Comparison of ENCODE assay signal across 11 cellular contexts in the genomic region with DNA sequence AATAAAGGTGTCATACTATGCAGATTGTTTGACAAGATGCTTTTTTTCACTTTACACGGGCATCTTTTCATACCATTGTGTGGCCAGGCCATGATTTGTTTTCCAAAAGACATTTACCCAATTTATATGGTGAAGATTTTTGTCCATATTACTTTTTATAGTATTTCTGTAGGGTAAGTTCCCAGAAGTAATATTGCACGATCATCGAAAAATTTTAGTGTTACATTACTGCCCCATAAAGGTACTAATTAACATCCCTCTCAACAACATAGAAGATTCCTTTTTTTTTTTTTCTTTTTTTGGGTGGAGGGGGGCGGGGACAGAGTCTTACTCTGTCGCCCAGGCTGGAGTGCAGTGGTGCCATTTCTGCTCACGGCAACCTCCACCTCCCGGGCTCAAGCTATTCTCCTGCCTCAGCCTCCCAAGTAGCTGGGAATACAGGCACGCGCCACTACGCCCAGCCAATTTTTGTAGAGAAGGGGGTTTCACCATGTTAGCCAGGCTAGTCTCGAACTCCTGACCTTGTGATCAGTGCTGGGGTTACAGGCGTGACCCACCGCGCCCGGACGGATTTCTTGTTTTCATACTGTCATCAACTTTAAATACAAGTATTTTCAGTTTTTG. TPM values are rescaled to one million over a fixed set of nuclear protein-coding genes. Genes with fewer than 3 reads are reported as not detected.
DNase-seq lines count a peak whose midpoint lies in the region; ATAC-seq and TF ChIP-seq lines count a peak whose summit lies in the region.
"Had no signal": no experiment of that assay in that cellular context is flagged by ENCODE, and none has a peak within 500 bp of the region (broad histone marks: within the 10 kb centered on the region; RNA-seq: fewer than 3 reads in every experiment).

No MANE protein-coding gene starts in this region.

- no peak for TF ChIP-seq CTCF in BE2C (IDR thresholded peaks at IDR 0.05; ENCODE audit: low read depth, low read length)
- no peak for TF ChIP-seq CTCF in natural killer cell (IDR thresholded peaks at IDR 0.05)

- peaks cover 11% of the 10 kb centered on the region for H3K36me3 Mint-ChIP-seq in central memory CD8-positive, alpha-beta T cell (ENCODE audit: insufficient read depth)
- H3K36me3 Mint-ChIP-seq in natural killer cell: no peaks in the 10 kb centered on the region

- intact Hi-C loops in natural killer cell (cut with micrococcal nuclease): loop anchor here (5.0 to 10.0 kb wide), 2 partner anchors 88 to 254 kb away; a partner anchor contains a TSS

- H3K4me1 ChIP-seq in BE2C (no peaks in the 10 kb centered on the region), HUES48 (ENCODE audit: control insufficient read depth, insufficient read depth, low read length) (peaks cover 4% of the 10 kb centered on the region; the same call in 1 of the 2 replicates)

- H3K27me3 ChIP-seq in BE2C (peaks cover 9% of the 10 kb centered on the region; the same call in 1 of the 2 replicates), HUES48 (ENCODE audit: control insufficient read depth, insufficient read depth, low read length) (peaks cover 26% of the 10 kb centered on the region)
- H3K27me3 ChIP-seq: ascending aorta, heart left ventricle had no signal

- H3K27me3 Mint-ChIP-seq in central memory CD8-positive, alpha-beta T cell: no peaks in the 10 kb centered on the region
- no peaks in the 10 kb centered on the region for H3K27me3 Mint-ChIP-seq in natural killer cell (ENCODE audit: low read depth in 2 of 2)

- peaks cover 5% of the 10 kb centered on the region for H3K9me3 Mint-ChIP-seq in central memory CD8-positive, alpha-beta T cell
- H3K9me3 Mint-ChIP-seq in natural killer cell: peaks cover 0 to 2% of the 10 kb centered on the region in 2 donors

- no peak overlapping the region for H3K27ac ChIP-seq in HUES48 (ENCODE audit: low read depth, low read length)

- peak overlapping the region; percentile 80 for H3K4me3 ChIP-seq in BE2C (ENCODE audit: low read depth, low read length)
- peak overlapping the region; percentile 88 for H3K4me3 ChIP-seq in HUES48 (ENCODE audit: low read depth, low read length)

- DNase-seq in BE2C: no peak
- no peak for DNase-seq in central memory CD8-positive, alpha-beta T cell (ENCODE audit: low spot score in 2 of 2)
- no peak for DNase-seq in natural killer cell
- no peak for DNase-seq in GOT3 (lab: John Stamatoyannopoulos, UW)
- no peak for DNase-seq in Kasumi-1 (lab: John Stamatoyannopoulos, UW)
- DNase-seq in NCI-H2107 (lab: John Stamatoyannopoulos, UW): no peak
- DNase-seq: heart left ventricle; NK-92 treated with Interleukin-12 subunit alpha and Interleukin-12 subunit beta, amount 100 ng/mL, for 24 hours had no signal

- peak overlapping the region; percentile 88 for H3K4me3 Mint-ChIP-seq in central memory CD8-positive, alpha-beta T cell
- H3K4me3 Mint-ChIP-seq in natural killer cell: peak overlapping the region; percentile 79

- no peaks in the 10 kb centered on the region; the same call in none of the 2 replicates for H3K36me3 ChIP-seq in BE2C
- H3K36me3 ChIP-seq in HUES48 (ENCODE audit: control insufficient read depth, insufficient read depth, low read length): peaks cover 7% of the 10 kb centered on the region; the same call in 1 of the 2 replicates

- H3K9ac ChIP-seq in HUES48 (ENCODE audit: low read depth, low read length): no peak overlapping the region

- ATAC-seq in central memory CD8-positive, alpha-beta T cell (replicated peaks; ENCODE audit: extremely low read depth, poor library complexity, severe bottlenecking): no peak
- no peak for ATAC-seq in natural killer cell
- ATAC-seq in HG03571 (IDR thresholded peaks at IDR 0.05; ENCODE audit: unreplicated experiment): no peak

- no peaks in the 10 kb centered on the region for H3K9me3 ChIP-seq in BE2C
- no peaks in the 10 kb centered on the region for H3K9me3 ChIP-seq in HUES48 (ENCODE audit: control insufficient read depth, insufficient read depth, low read length)
- H3K9me3 ChIP-seq: ascending aorta, heart left ventricle had no signal

- peaks cover 19% of the 10 kb centered on the region for H3K4me1 Mint-ChIP-seq in central memory CD8-positive, alpha-beta T cell
- H3K4me1 Mint-ChIP-seq in natural killer cell: peaks cover 29 to 32% of the 10 kb centered on the region in 2 donors

- peak overlapping the region; percentile 13 for H3K27ac Mint-ChIP-seq in central memory CD8-positive, alpha-beta T cell (ENCODE audit: low read depth)
- peak overlapping the region in 1 of 2 donors; percentile 41 for H3K27ac Mint-ChIP-seq in natural killer cell

RNA-seq across cellular contexts. Expression of a gene that starts 1.2 kb away (rescaled TPM):
- not detected for polyA plus RNA-seq in BE2C (2012; ENCODE audit: insufficient read depth, insufficient read length, low read depth)
- total RNA-seq in natural killer cell: 1 to 10 TPM; 1.2 to 5.2 (median 4.3) TPM
- total RNA-seq: ascending aorta had no signal
